8 cellular contexts compared by ENCODE assay signal in the genomic region with DNA sequence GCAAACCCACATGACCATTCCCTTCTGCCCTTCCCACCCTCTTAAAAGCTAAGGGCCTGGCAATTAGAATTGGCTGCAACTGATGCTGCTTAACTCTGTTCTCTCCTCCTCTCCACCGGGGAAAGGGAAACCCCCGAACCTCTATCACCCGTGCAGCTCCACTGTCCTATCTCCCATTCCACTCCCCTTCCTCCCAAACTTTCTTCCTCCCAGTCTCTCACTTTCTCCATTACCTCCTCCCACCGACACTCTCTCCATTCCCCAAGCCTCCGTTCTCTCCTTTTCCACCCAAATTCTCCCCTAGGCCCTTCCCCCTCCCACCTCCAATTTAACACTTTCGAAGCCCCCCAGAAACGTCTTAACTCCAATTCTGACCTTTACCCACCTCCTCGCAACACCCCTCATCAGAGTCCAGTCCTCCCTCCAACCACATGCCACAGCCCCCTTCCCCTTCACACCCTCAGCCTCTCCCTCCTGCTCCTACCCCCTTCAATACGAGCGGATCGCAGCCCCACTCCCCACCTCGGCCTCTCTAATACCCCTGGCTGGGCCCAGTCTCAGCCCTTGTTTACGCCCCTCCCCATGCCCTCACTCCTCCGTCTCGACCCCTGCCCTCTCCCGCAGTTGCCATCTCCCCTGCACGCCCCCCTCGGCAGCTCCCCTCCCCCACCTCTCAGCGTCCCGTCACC. TPM values are rescaled to one million over a fixed set of nuclear protein-coding genes. Genes with fewer than 3 reads are reported as not detected.
A peak's percentile ranks its signal among the peaks of the same experiment; 100 is the strongest.
DNase-seq lines count a peak whose midpoint lies in the region; ATAC-seq, FAIRE-seq and TF ChIP-seq lines count a peak whose summit lies in the region.

No MANE protein-coding gene starts in this region.

- H3K36me3 Mint-ChIP-seq in CD4-positive, alpha-beta memory T cell: peaks cover 16 to 33% of the 10 kb centered on the region in 2 donors
- H3K36me3 Mint-ChIP-seq in type B pancreatic cell: peaks cover 19% of the 10 kb centered on the region

- H3K4me3 Mint-ChIP-seq in CD4-positive, alpha-beta memory T cell: peak overlapping the region in 1 of 8 donors; percentile 91
- H3K4me3 Mint-ChIP-seq in type B pancreatic cell: no peak overlapping the region

- peaks cover 77% of the 10 kb centered on the region for H3K79me2 ChIP-seq in mammary epithelial cell (ENCODE audit: insufficient read depth, low read length)

- in situ Hi-C loops in mammary epithelial cell (cut with MboI; ENCODE audit: low sequenced_read_pairs in 2 of 2): no loop called here

- FAIRE-seq in RCC 7860 (lab: Jason Lieb, UNC): no peak

- peak; percentile 37 for ATAC-seq in left lung
- ATAC-seq in GM21447 (IDR thresholded peaks at IDR 0.05; ENCODE audit: unreplicated experiment): no peak

- peak overlapping the region; percentile 81 for H2AFZ ChIP-seq in mammary epithelial cell (ENCODE audit: low read depth, low read length)

- no peaks in the 10 kb centered on the region for H3K9me3 ChIP-seq in CD4-positive, alpha-beta memory T cell (ENCODE audit: control insufficient read depth in 1 of 2, low read length in 2 of 2)
- H3K9me3 ChIP-seq in HUES64 (ENCODE audit: insufficient read depth, low read depth, low read length): no peaks in the 10 kb centered on the region
- H3K9me3 ChIP-seq in mammary epithelial cell (replicated peaks; ENCODE audit: insufficient read depth, low read length): no peaks in the 10 kb centered on the region
- H3K9me3 ChIP-seq in left lung: no peaks in the 10 kb centered on the region

- H3K4me1 Mint-ChIP-seq in CD4-positive, alpha-beta memory T cell: peaks cover 32 to 50% (median 46%) of the 10 kb centered on the region in 4 donors
- H3K4me1 Mint-ChIP-seq in type B pancreatic cell (ENCODE audit: unreplicated experiment): peaks cover 22% of the 10 kb centered on the region

- dilution Hi-C loops in mammary epithelial cell (cut with HindIII; ENCODE audit: low sequenced_read_pairs): no loop called here

- H4K20me1 ChIP-seq in mammary epithelial cell (ENCODE audit: insufficient read depth, low read length): no peaks in the 10 kb centered on the region

- no peaks in the 10 kb centered on the region for H3K27me3 Mint-ChIP-seq in CD4-positive, alpha-beta memory T cell
- no peaks in the 10 kb centered on the region for H3K27me3 Mint-ChIP-seq in type B pancreatic cell

- CTCF ChIA-PET in CD4-positive, alpha-beta memory T cell (lab: Charles Lee; ENCODE audit: partially characterized antibody): interaction anchor here (1.0 to 2.3 kb wide), 7 partner anchors 10 to 178 kb away, joined by 3 to 8 read pairs (median 4); a partner anchor contains a TSS
- CTCF ChIA-PET in mammary epithelial cell (lab: Charles Lee; ENCODE audit: low non-redundant PET): no interaction called here

- intact Hi-C loops in CD4-positive, alpha-beta memory T cell (cut with micrococcal nuclease): loop anchor here (1.0 kb wide), 4 partner anchors 14 to 93 kb away; a partner anchor contains a TSS
- intact Hi-C loops in mammary epithelial cell (cut with micrococcal nuclease): loop anchor here (1.0 to 5.0 kb wide), 3 partner anchors 13 to 405 kb away; no protein-coding TSS in a partner anchor
- intact Hi-C loops in left lung (cut with DNase I): no loop called here

- peak overlapping the region in 3 of 7 donors; percentile 91 to 99 (median 95) for H3K27ac Mint-ChIP-seq in CD4-positive, alpha-beta memory T cell
- H3K27ac Mint-ChIP-seq in type B pancreatic cell: peak overlapping the region; percentile 88

- TF ChIP-seq CTCF in mammary epithelial cell (conservative IDR thresholded peaks at IDR 0.05 in 1 of 2, IDR thresholded peaks at IDR 0.05 in 1 of 2; ENCODE audit: extremely low read depth in 1 of 2, insufficient read depth in 1 of 2, low read depth in 1 of 2, low read length in 2 of 2) (no peak), left lung (IDR thresholded peaks at IDR 0.05) (no peak), type B pancreatic cell (conservative IDR thresholded peaks at IDR 0.05) (no peak)

- peak overlapping the region; percentile 85 for H3K9ac ChIP-seq in HUES64 (ENCODE audit: low read depth, low read length)
- H3K9ac ChIP-seq in mammary epithelial cell (ENCODE audit: insufficient read depth, low read length): peak overlapping the region; percentile 83

- peak in 1 of 5 donors; percentile 54 for DNase-seq in CD4-positive, alpha-beta memory T cell
- DNase-seq in mammary epithelial cell (peak; percentile 30), left lung (no peak), type B pancreatic cell (ENCODE audit: extremely low spot score, unreplicated experiment) (no peak), NCI-H524 (lab: John Stamatoyannopoulos, UW) (no peak), RCC 7860 (ENCODE audit: low spot score) (no peak)

- POLR2A ChIA-PET in CD4-positive, alpha-beta memory T cell (lab: Charles Lee; ENCODE audit: partially characterized antibody): interaction anchor here (0.6 to 6.4 kb wide), 25 partner anchors 9 to 336 kb away, joined by 3 to 47 read pairs (median 5); a partner anchor contains a TSS

- peaks cover 54% of the 10 kb centered on the region for H3K4me1 ChIP-seq in CD4-positive, alpha-beta memory T cell (ENCODE audit: insufficient read depth, low read length)
- H3K4me1 ChIP-seq in HUES64 (ENCODE audit: insufficient read depth, low read length) (peaks cover 12% of the 10 kb centered on the region), mammary epithelial cell (ENCODE audit: insufficient read depth, low read length) (peaks cover 10% of the 10 kb centered on the region), left lung (peaks cover 8 to 68% of the 10 kb centered on the region in 2 donors)

- BruUV-seq in mammary epithelial cell (replicated peaks; lab: Mats Ljungman, UMichigan): no TSS peak

- H3K4me3 ChIP-seq in CD4-positive, alpha-beta memory T cell (ENCODE audit: low read length in 2 of 2): peak overlapping the region; percentile 78 to 100
- H3K4me3 ChIP-seq in HUES64 (ENCODE audit: low read length) (peak overlapping the region; percentile 80), mammary epithelial cell (replicated peaks in 1 of 3; ENCODE audit: insufficient read depth in 1 of 3, low read depth in 2 of 3, low read length in 3 of 3) (peak overlapping the region; percentile 57 to 88 (median 65)), left lung (peak overlapping the region; percentile 58 to 68)

- H3K27me3 ChIP-seq in CD4-positive, alpha-beta memory T cell (ENCODE audit: insufficient read depth, low read length): no peaks in the 10 kb centered on the region
- no peaks in the 10 kb centered on the region for H3K27me3 ChIP-seq in HUES64 (ENCODE audit: insufficient read depth, low read length)
- H3K27me3 ChIP-seq in mammary epithelial cell (ENCODE audit: insufficient read depth, low read length): no peaks in the 10 kb centered on the region
- no peaks in the 10 kb centered on the region for H3K27me3 ChIP-seq in left lung

- under 1% methylated on average over 20 of the region's 20 CpGs for WGBS in HUES64
- WGBS in mammary epithelial cell (ENCODE audit: low coverage, missing lambda C conversion rate): 0% methylated on average over 3 of the region's 20 CpGs

- H3K4me2 ChIP-seq in mammary epithelial cell (ENCODE audit: insufficient read depth, low read depth, low read length): peak overlapping the region; percentile 69

- H3K27ac ChIP-seq in CD4-positive, alpha-beta memory T cell (ENCODE audit: low read depth, low read length): peak overlapping the region; percentile 95
- H3K27ac ChIP-seq in HUES64 (ENCODE audit: low read depth, low read length) (peak overlapping the region; percentile 97), mammary epithelial cell (ENCODE audit: insufficient read depth, low read depth, low read length) (peak overlapping the region; percentile 91), left lung (peak overlapping the region; percentile 95 to 97)

- H3K9me3 Mint-ChIP-seq in CD4-positive, alpha-beta memory T cell: no peaks in the 10 kb centered on the region
- no peaks in the 10 kb centered on the region for H3K9me3 Mint-ChIP-seq in type B pancreatic cell

- peaks cover 27% of the 10 kb centered on the region for H3K36me3 ChIP-seq in CD4-positive, alpha-beta memory T cell (ENCODE audit: insufficient read depth, low read length)
- peaks cover 40% of the 10 kb centered on the region for H3K36me3 ChIP-seq in HUES64 (ENCODE audit: insufficient read depth, low read length)
- peaks cover 13% of the 10 kb centered on the region for H3K36me3 ChIP-seq in mammary epithelial cell (ENCODE audit: insufficient read depth, low read length)
- H3K36me3 ChIP-seq in left lung: peaks cover 0 to 25% of the 10 kb centered on the region in 2 donors

RNA-seq across cellular contexts. Expression of a gene that starts 0.6 kb away (rescaled TPM):
- total RNA-seq in CD4-positive, alpha-beta memory T cell: 10 to 100 TPM; 39.1 to 41.4 TPM
- polyA plus RNA-seq in CD4-positive, alpha-beta memory T cell: 10 to 100 TPM; 40.7 to 42.0 TPM
- polyA plus RNA-seq in HUES64 (2013, experiment 1 of 2): 30.7 TPM
- 29.7 TPM for polyA plus RNA-seq in HUES64 (2013, experiment 2 of 2)
- total RNA-seq in mammary epithelial cell (10 to 100 TPM; 40.0 to 42.3 TPM), left lung (10 to 100 TPM; 25.8 to 34.6 TPM), type B pancreatic cell (ENCODE audit: low replicate concordance) (31.3 and 41.0 TPM in 2 replicates)
- polyA plus RNA-seq in mammary epithelial cell: 51.4 TPM
- 97.2 TPM for polyA minus RNA-seq in mammary epithelial cell

RNA-seq across cellular contexts. Expression of a gene that starts 14.0 kb away (rescaled TPM):
- 10 to 100 TPM; 49.0 to 50.5 TPM for total RNA-seq in CD4-positive, alpha-beta memory T cell
- 10 to 100 TPM; 17.5 to 21.4 TPM for polyA plus RNA-seq in CD4-positive, alpha-beta memory T cell
- polyA plus RNA-seq in HUES64 (2013, experiment 1 of 2): 31.7 TPM
- 34.2 TPM for polyA plus RNA-seq in HUES64 (2013, experiment 2 of 2)
- total RNA-seq in mammary epithelial cell (10 to 100 TPM; 31.3 to 51.1 TPM), left lung (10 to 100 TPM; 38.7 to 40.2 TPM), type B pancreatic cell (ENCODE audit: low replicate concordance) (42.4 and 47.5 TPM in 2 replicates)
- 57.8 TPM for polyA plus RNA-seq in mammary epithelial cell
- polyA minus RNA-seq in mammary epithelial cell: 21.7 TPM

RNA-seq across cellular contexts. Expression of a gene that starts 14.0 kb away (rescaled TPM):
- total RNA-seq in CD4-positive, alpha-beta memory T cell: 10 to 100 TPM; 40.8 to 41.0 TPM
- 10 to 100 TPM; 70.9 to 89.1 TPM for polyA plus RNA-seq in CD4-positive, alpha-beta memory T cell
- polyA plus RNA-seq in HUES64 (2013, experiment 1 of 2): 86.9 TPM
- polyA plus RNA-seq in HUES64 (2013, experiment 2 of 2): 109 TPM
- total RNA-seq in mammary epithelial cell (100 to 1,000 TPM in 1 of 2 donors, 10 to 100 TPM in 1; 34.2 to 141 TPM), left lung (10 to 100 TPM; 42.5 to 47.9 TPM), type B pancreatic cell (ENCODE audit: low replicate concordance) (41.1 and 50.9 TPM in 2 replicates)
- polyA plus RNA-seq in mammary epithelial cell: 181 TPM
- polyA minus RNA-seq in mammary epithelial cell: 12.6 TPM

RNA-seq across cellular contexts. Expression of a gene that starts 21.9 kb away (rescaled TPM):
- 10 to 100 TPM; 87.2 to 87.4 TPM for total RNA-seq in CD4-positive, alpha-beta memory T cell
- 100 to 1,000 TPM; 146 to 176 TPM for polyA plus RNA-seq in CD4-positive, alpha-beta memory T cell
- polyA plus RNA-seq in HUES64 (2013, experiment 1 of 2): 82.8 TPM
- polyA plus RNA-seq in HUES64 (2013, experiment 2 of 2): 81.9 TPM
- 10 to 100 TPM; 49.2 to 59.3 TPM for total RNA-seq in mammary epithelial cell
- polyA plus RNA-seq in mammary epithelial cell: 103 TPM
- polyA minus RNA-seq in mammary epithelial cell: 57.0 TPM
- 10 to 100 TPM; 93.8 to 99.8 TPM for total RNA-seq in left lung
- 90.3 and 103 TPM in 2 replicates for total RNA-seq in type B pancreatic cell (ENCODE audit: low replicate concordance)

RNA-seq across cellular contexts. Expression of a gene that starts 27.4 kb away (rescaled TPM):
- total RNA-seq in CD4-positive, alpha-beta memory T cell: 10 to 100 TPM; 62.0 to 63.6 TPM
- polyA plus RNA-seq in CD4-positive, alpha-beta memory T cell: 10 to 100 TPM; 15.5 to 30.6 TPM
- polyA plus RNA-seq in HUES64 (2013, experiment 1 of 2): 19.9 TPM
- polyA plus RNA-seq in HUES64 (2013, experiment 2 of 2): 20.2 TPM
- total RNA-seq in mammary epithelial cell (10 to 100 TPM in 1 of 2 donors, 1 to 10 TPM in 1; 6.5 to 16.8 TPM), left lung (10 to 100 TPM; 24.1 to 25.8 TPM), type B pancreatic cell (ENCODE audit: low replicate concordance) (31.6 and 45.7 TPM in 2 replicates)
- 14.8 TPM for polyA plus RNA-seq in mammary epithelial cell
- polyA minus RNA-seq in mammary epithelial cell: 14.0 TPM

Comparison
In these comparisons a context has a peak if more than half of its experiments do, and no peak if none do; other contexts are left out.
1. intact Hi-C loops: an anchor here in CD4-positive, alpha-beta memory T cell (1.0 kb wide) and mammary epithelial cell (1.0 to 5.0 kb wide); none called in left lung.